ENCODE assay signal across 1 cellular context in the genomic region with DNA sequence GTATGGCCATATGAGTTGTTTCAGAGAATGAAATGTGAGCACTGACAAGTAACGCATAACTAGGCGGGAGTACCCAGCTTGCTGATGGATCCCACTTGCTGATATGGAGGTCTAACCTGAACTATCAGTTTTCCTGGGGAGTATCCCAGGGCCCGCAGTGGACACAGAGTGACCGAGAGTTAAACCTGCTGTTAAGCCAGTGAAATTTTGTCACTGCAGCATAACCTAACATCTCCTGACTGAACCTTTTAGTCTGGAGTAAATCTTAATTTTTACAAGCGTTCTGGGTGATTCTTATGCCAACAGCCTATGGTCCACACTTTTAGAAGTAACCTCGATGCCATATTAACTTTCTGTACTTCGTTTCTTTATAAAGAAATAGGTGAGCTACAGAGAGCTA.
TF ChIP-seq lines count a peak whose summit lies in the region.

No MANE protein-coding gene starts in this region.

TF ChIP-seq in HepG2, 621 proteins besides CTCF, POLR2A, EP300 and RAD21:
- TF ChIP-seq, protein P1, sequence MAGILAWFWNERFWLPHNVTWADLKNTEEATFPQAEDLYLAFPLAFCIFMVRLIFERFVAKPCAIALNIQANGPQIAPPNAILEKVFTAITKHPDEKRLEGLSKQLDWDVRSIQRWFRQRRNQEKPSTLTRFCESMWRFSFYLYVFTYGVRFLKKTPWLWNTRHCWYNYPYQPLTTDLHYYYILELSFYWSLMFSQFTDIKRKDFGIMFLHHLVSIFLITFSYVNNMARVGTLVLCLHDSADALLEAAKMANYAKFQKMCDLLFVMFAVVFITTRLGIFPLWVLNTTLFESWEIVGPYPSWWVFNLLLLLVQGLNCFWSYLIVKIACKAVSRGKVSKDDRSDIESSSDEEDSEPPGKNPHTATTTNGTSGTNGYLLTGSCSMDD (CRISPR knock-in tag; IDR thresholded peaks at IDR 0.05), result no peak
- TF ChIP-seq ARNT (IDR thresholded peaks at IDR 0.05) (no peak), ZNF639 (CRISPR knock-in tag; conservative IDR thresholded peaks at IDR 0.05) (no peak), ZNF552 (CRISPR knock-in tag; IDR thresholded peaks at IDR 0.05; ENCODE audit: borderline replicate concordance) (no peak), ZNF326 (CRISPR knock-in tag; IDR thresholded peaks at IDR 0.05; ENCODE audit: borderline replicate concordance) (no peak), STAG1 (CRISPR knock-in tag; IDR thresholded peaks at IDR 0.05) (no peak), ZNF12 (CRISPR knock-in tag; IDR thresholded peaks at IDR 0.05) (peak; percentile 94)
- TF ChIP-seq, protein P2, sequence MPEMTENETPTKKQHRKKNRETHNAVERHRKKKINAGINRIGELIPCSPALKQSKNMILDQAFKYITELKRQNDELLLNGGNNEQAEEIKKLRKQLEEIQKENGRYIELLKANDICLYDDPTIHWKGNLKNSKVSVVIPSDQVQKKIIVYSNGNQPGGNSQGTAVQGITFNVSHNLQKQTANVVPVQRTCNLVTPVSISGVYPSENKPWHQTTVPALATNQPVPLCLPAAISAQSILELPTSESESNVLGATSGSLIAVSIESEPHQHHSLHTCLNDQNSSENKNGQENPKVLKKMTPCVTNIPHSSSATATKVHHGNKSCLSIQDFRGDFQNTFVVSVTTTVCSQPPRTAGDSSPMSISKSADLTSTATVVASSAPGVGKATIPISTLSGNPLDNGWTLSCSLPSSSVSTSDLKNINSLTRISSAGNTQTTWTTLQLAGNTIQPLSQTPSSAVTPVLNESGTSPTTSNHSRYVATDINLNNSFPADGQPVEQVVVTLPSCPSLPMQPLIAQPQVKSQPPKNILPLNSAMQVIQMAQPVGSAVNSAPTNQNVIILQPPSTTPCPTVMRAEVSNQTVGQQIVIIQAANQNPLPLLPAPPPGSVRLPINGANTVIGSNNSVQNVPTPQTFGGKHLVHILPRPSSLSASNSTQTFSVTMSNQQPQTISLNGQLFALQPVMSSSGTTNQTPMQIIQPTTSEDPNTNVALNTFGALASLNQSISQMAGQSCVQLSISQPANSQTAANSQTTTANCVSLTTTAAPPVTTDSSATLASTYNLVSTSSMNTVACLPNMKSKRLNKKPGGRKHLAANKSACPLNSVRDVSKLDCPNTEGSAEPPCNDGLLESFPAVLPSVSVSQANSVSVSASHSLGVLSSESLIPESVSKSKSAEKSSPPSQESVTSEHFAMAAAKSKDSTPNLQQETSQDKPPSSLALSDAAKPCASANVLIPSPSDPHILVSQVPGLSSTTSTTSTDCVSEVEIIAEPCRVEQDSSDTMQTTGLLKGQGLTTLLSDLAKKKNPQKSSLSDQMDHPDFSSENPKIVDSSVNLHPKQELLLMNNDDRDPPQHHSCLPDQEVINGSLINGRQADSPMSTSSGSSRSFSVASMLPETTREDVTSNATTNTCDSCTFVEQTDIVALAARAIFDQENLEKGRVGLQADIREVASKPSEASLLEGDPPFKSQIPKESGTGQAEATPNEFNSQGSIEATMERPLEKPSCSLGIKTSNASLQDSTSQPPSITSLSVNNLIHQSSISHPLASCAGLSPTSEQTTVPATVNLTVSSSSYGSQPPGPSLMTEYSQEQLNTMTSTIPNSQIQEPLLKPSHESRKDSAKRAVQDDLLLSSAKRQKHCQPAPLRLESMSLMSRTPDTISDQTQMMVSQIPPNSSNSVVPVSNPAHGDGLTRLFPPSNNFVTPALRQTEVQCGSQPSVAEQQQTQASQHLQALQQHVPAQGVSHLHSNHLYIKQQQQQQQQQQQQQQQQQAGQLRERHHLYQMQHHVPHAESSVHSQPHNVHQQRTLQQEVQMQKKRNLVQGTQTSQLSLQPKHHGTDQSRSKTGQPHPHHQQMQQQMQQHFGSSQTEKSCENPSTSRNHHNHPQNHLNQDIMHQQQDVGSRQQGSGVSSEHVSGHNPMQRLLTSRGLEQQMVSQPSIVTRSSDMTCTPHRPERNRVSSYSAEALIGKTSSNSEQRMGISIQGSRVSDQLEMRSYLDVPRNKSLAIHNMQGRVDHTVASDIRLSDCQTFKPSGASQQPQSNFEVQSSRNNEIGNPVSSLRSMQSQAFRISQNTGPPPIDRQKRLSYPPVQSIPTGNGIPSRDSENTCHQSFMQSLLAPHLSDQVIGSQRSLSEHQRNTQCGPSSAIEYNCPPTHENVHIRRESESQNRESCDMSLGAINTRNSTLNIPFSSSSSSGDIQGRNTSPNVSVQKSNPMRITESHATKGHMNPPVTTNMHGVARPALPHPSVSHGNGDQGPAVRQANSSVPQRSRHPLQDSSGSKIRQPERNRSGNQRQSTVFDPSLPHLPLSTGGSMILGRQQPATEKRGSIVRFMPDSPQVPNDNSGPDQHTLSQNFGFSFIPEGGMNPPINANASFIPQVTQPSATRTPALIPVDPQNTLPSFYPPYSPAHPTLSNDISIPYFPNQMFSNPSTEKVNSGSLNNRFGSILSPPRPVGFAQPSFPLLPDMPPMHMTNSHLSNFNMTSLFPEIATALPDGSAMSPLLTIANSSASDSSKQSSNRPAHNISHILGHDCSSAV (CRISPR knock-in tag; IDR thresholded peaks at IDR 0.05; ENCODE audit: borderline replicate concordance), result no peak
- TF ChIP-seq, protein P3, sequence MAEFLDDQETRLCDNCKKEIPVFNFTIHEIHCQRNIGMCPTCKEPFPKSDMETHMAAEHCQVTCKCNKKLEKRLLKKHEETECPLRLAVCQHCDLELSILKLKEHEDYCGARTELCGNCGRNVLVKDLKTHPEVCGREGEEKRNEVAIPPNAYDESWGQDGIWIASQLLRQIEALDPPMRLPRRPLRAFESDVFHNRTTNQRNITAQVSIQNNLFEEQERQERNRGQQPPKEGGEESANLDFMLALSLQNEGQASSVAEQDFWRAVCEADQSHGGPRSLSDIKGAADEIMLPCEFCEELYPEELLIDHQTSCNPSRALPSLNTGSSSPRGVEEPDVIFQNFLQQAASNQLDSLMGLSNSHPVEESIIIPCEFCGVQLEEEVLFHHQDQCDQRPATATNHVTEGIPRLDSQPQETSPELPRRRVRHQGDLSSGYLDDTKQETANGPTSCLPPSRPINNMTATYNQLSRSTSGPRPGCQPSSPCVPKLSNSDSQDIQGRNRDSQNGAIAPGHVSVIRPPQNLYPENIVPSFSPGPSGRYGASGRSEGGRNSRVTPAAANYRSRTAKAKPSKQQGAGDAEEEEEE (CRISPR knock-in tag; IDR thresholded peaks at IDR 0.05; ENCODE audit: borderline replicate concordance), result no peak
